Comparison of ENCODE assay signal across 2 cellular contexts in genomic region chr3:94106268-94106667, GRCh38.
A peak's percentile ranks its signal among the peaks of the same experiment; 100 is the strongest.
TF ChIP-seq lines count a peak whose summit lies in the region.

No MANE protein-coding gene starts in this region.

TF ChIP-seq in IMR-90, 13 proteins besides CTCF, POLR2A, EP300 and RAD21 (continued from another document):
- TF ChIP-seq, protein P1, sequence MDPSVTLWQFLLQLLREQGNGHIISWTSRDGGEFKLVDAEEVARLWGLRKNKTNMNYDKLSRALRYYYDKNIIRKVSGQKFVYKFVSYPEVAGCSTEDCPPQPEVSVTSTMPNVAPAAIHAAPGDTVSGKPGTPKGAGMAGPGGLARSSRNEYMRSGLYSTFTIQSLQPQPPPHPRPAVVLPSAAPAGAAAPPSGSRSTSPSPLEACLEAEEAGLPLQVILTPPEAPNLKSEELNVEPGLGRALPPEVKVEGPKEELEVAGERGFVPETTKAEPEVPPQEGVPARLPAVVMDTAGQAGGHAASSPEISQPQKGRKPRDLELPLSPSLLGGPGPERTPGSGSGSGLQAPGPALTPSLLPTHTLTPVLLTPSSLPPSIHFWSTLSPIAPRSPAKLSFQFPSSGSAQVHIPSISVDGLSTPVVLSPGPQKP (IDR thresholded peaks at IDR 0.05; ENCODE audit: borderline replicate concordance, low read depth, low read length) = no peak
- TF ChIP-seq, protein P2, sequence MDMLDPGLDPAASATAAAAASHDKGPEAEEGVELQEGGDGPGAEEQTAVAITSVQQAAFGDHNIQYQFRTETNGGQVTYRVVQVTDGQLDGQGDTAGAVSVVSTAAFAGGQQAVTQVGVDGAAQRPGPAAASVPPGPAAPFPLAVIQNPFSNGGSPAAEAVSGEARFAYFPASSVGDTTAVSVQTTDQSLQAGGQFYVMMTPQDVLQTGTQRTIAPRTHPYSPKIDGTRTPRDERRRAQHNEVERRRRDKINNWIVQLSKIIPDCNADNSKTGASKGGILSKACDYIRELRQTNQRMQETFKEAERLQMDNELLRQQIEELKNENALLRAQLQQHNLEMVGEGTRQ (IDR thresholded peaks at IDR 0.05; ENCODE audit: low read depth, low read length) = no peak
- TF ChIP-seq NFE2L2 (IDR thresholded peaks at IDR 0.05; ENCODE audit: low read depth, low read length) = no peak
- no peak for TF ChIP-seq RFX5 (IDR thresholded peaks at IDR 0.05; ENCODE audit: low read depth, low read length)
- no peak for TF ChIP-seq RCOR1 (IDR thresholded peaks at IDR 0.05; ENCODE audit: insufficient replicate concordance, low read length)
- TF ChIP-seq BHLHE40 (IDR thresholded peaks at IDR 0.05; ENCODE audit: low read depth, low read length) = no peak
- no peak for TF ChIP-seq SMC3 (IDR thresholded peaks at IDR 0.05; ENCODE audit: low read depth, low read length)
- no peak for TF ChIP-seq MXI1 (IDR thresholded peaks at IDR 0.05; ENCODE audit: borderline replicate concordance, low read depth, low read length)
- TF ChIP-seq FOS (IDR thresholded peaks at IDR 0.05; ENCODE audit: low read depth, low read length) = no peak

TF ChIP-seq in SK-N-SH, 30 proteins besides CTCF, POLR2A, EP300 and RAD21 (continued from another document):
- peak; percentile 54 for TF ChIP-seq CHD2 (IDR thresholded peaks at IDR 0.05; ENCODE audit: low read length, partially characterized antibody)
- peak; percentile 90 for TF ChIP-seq RCOR1 (IDR thresholded peaks at IDR 0.05; ENCODE audit: low read length)
